ENCODE assay signal across 33 cellular contexts in the genomic region with DNA sequence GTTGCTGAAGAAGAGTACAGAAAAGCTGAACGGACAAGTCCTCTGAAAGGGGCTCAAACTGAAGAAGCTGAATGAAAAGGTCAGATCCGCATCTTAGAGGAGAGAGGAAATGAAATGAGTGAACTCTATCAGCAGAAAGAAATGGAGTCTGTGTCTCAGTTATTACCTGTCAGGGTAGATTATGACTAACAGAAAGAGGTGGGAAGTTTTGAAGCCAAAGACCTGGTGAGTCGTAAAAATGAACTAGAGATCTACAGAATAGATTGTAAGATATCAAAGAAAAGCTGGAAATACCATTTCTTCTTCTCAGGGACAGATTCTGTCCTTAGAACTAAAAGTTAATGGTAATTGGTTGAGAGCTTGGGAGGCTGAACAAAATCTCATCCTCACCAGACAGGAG. TPM values are rescaled to one million over a fixed set of nuclear protein-coding genes. Genes with fewer than 3 reads are reported as not detected.
"Had no signal": no experiment of that assay in that cellular context is flagged by ENCODE, and none has a peak within 500 bp of the region (broad histone marks: within the 10 kb centered on the region; RNA-seq: fewer than 3 reads in every experiment).

No MANE protein-coding gene starts in this region.

- H3K27ac Mint-ChIP-seq: stimulated activated effector memory CD8-positive, alpha-beta T cell treated with anti-CD3 and anti-CD28 coated beads, Interleukin-12 subunit alpha, Interleukin-12 subunit beta, amount 100 ng/mL, for 72 hours; stimulated activated memory B cell treated with anti-CD40 and anti-IgM and Interleukin-4, amounts not matched to agents 10 μg/mL and 1 μg/mL and 100 μg/mL, for 72 hours; stimulated activated naive B cell treated with anti-CD40 and anti-IgM and Interleukin-4, amounts not matched to agents 10 μg/mL and 1 μg/mL and 100 μg/mL, for 72 hours; stimulated activated naive CD8-positive, alpha-beta T cell treated with anti-CD3 and anti-CD28 coated beads, Interleukin-15, amount 100 ng/mL, for 72 hours; stimulated activated naive CD8-positive, alpha-beta T cell treated with anti-CD3 and anti-CD28 coated beads, Interleukin-15, Interleukin-2, amounts not matched to agents 100 ng/mL and 50 ng/mL, for 24 hours; type B pancreatic cell had no signal

- H3K36me3 ChIP-seq: stomach, suprapubic skin, thoracic aorta, thyroid gland, tibial artery, tibial nerve, transverse colon, upper lobe of left lung, upper lobe of right lung, uterus, vagina had no signal

- H3K27me3 Mint-ChIP-seq: stimulated activated memory B cell treated with anti-CD40 and anti-IgM and Interleukin-4, amounts not matched to agents 10 μg/mL and 1 μg/mL and 100 μg/mL, for 72 hours; stimulated activated naive CD8-positive, alpha-beta T cell treated with anti-CD3 and anti-CD28 coated beads, Interleukin-15, Interleukin-2, amounts not matched to agents 100 ng/mL and 50 ng/mL, for 24 hours had no signal

- H3K27me3 ChIP-seq: testis, thyroid gland, upper lobe of left lung, uterus, vagina had no signal

- H3K36me3 Mint-ChIP-seq: stimulated activated effector memory CD8-positive, alpha-beta T cell treated with anti-CD3 and anti-CD28 coated beads, Interleukin-12 subunit alpha, Interleukin-12 subunit beta, amount 100 ng/mL, for 72 hours; stimulated activated memory B cell treated with anti-CD40 and anti-IgM and Interleukin-4, amounts not matched to agents 10 μg/mL and 1 μg/mL and 100 μg/mL, for 72 hours; stimulated activated naive B cell treated with anti-CD40 and anti-IgM and Interleukin-4, amounts not matched to agents 10 μg/mL and 1 μg/mL and 100 μg/mL, for 72 hours; type B pancreatic cell had no signal

- H3K27ac ChIP-seq: stomach, suprapubic skin, testis, thoracic aorta, thyroid gland, tibial artery, tibial nerve, transverse colon, upper lobe of left lung, upper lobe of right lung, uterus, vagina had no signal

- H3K9me3 ChIP-seq: suprapubic skin, testis, thoracic aorta, thyroid gland, tibial artery, tibial nerve, transverse colon, upper lobe of left lung, upper lobe of right lung, uterus, vagina had no signal

- FAIRE-seq: urothelium cell line had no signal

- H3K4me1 Mint-ChIP-seq: stimulated activated effector memory CD8-positive, alpha-beta T cell treated with anti-CD3 and anti-CD28 coated beads, Interleukin-12 subunit alpha, Interleukin-12 subunit beta, amount 100 ng/mL, for 72 hours; stimulated activated memory B cell treated with anti-CD40 and anti-IgM and Interleukin-4, amounts not matched to agents 10 μg/mL and 1 μg/mL and 100 μg/mL, for 72 hours; stimulated activated naive B cell treated with anti-CD40 and anti-IgM and Interleukin-4, amounts not matched to agents 10 μg/mL and 1 μg/mL and 100 μg/mL, for 72 hours; stimulated activated naive CD8-positive, alpha-beta T cell treated with anti-CD3 and anti-CD28 coated beads, Interleukin-15, amount 100 ng/mL, for 72 hours had no signal

- H3K4me3 ChIP-seq: stomach, suprapubic skin, testis, thoracic aorta, thyroid gland, tibial artery, tibial nerve, transverse colon, upper lobe of left lung, upper lobe of right lung, uterus, vagina had no signal

- H3K4me1 ChIP-seq: suprapubic skin, testis, thyroid gland, tibial artery, transverse colon, upper lobe of right lung, uterus, vagina had no signal

- ATAC-seq: stimulated activated effector memory CD8-positive, alpha-beta T cell treated with anti-CD3 and anti-CD28 coated beads, Interleukin-12 subunit alpha, Interleukin-12 subunit beta, amount 100 ng/mL, for 72 hours; stimulated activated memory B cell treated with anti-CD40 and anti-IgM and Interleukin-4, amounts not matched to agents 10 μg/mL and 1 μg/mL and 100 μg/mL, for 72 hours; stimulated activated naive B cell treated with anti-CD40 and anti-IgM and Interleukin-4, amounts not matched to agents 10 μg/mL and 1 μg/mL and 100 μg/mL, for 72 hours; stimulated activated naive CD8-positive, alpha-beta T cell treated with anti-CD3 and anti-CD28 coated beads, Interleukin-15, amount 100 ng/mL, for 72 hours; stimulated activated naive CD8-positive, alpha-beta T cell treated with anti-CD3 and anti-CD28 coated beads, Interleukin-15, Interleukin-2, amounts not matched to agents 100 U/mL and 50 U/mL, for 24 hours; upper lobe of right lung had no signal

- DNase-seq: stimulated activated CD4-positive, alpha-beta T cell treated with anti-CD3 and anti-CD28 coated beads, Interleukin-2, amount 100 ng/mL, for 48 hours; stimulated activated CD4-positive, alpha-beta T cell treated with anti-CD3 and anti-CD28 coated beads, Interleukin-4, amount 100 ng/mL, for 1 hour; stimulated activated CD4-positive, alpha-beta T cell treated with anti-CD3 and anti-CD28 coated beads, Interleukin-4, amount 100 ng/mL, for 24 hours; stimulated activated CD4-positive, alpha-beta T cell treated with anti-CD3 and anti-CD28 coated beads, Interleukin-4, amount 100 ng/mL, for 4 hours; stimulated activated CD8-positive, alpha-beta memory T cell treated with anti-CD3 and anti-CD28 coated beads, Interleukin-4, amount 100 ng/mL, for 48 hours; stimulated activated naive B cell treated with anti-CD40 and anti-IgM and Interleukin-4, amounts not matched to agents 10 μg/mL and 1 μg/mL and 100 μg/mL, for 72 hours; stimulated activated naive CD4-positive, alpha-beta T cell; stimulated activated naive CD4-positive, alpha-beta T cell treated with Interleukin-2 at 50 U/mL for 16 hours; stimulated activated naive CD8-positive, alpha-beta T cell treated with anti-CD3 and anti-CD28 coated beads, Interleukin-15, amount 100 ng/mL, for 72 hours; stimulated activated naive CD8-positive, alpha-beta T cell treated with anti-CD3 and anti-CD28 coated beads, Interleukin-15, Interleukin-2, amounts not matched to agents 100 U/mL and 50 U/mL, for 24 hours; stomach; substantia nigra; testis; thyroid gland; tibial artery; transverse colon; trophoblast cell; upper lobe of left lung; upper lobe of right lung; uterus had no signal

- H3K9me3 Mint-ChIP-seq: stimulated activated memory B cell treated with anti-CD40 and anti-IgM and Interleukin-4, amounts not matched to agents 10 μg/mL and 1 μg/mL and 100 μg/mL, for 72 hours; stimulated activated naive CD8-positive, alpha-beta T cell treated with anti-CD3 and anti-CD28 coated beads, Interleukin-15, amount 100 ng/mL, for 72 hours; type B pancreatic cell had no signal

- H3K4me3 Mint-ChIP-seq: stimulated activated effector memory CD8-positive, alpha-beta T cell treated with anti-CD3 and anti-CD28 coated beads, Interleukin-12 subunit alpha, Interleukin-12 subunit beta, amount 100 ng/mL, for 72 hours; stimulated activated memory B cell treated with anti-CD40 and anti-IgM and Interleukin-4, amounts not matched to agents 10 μg/mL and 1 μg/mL and 100 μg/mL, for 72 hours; stimulated activated naive B cell treated with anti-CD40 and anti-IgM and Interleukin-4, amounts not matched to agents 10 μg/mL and 1 μg/mL and 100 μg/mL, for 72 hours; stimulated activated naive CD8-positive, alpha-beta T cell treated with anti-CD3 and anti-CD28 coated beads, Interleukin-15, amount 100 ng/mL, for 72 hours; stimulated activated naive CD8-positive, alpha-beta T cell treated with anti-CD3 and anti-CD28 coated beads, Interleukin-15, Interleukin-2, amounts not matched to agents 100 ng/mL and 50 ng/mL, for 24 hours; type B pancreatic cell had no signal

RNA-seq across cellular contexts. Expression of a gene that starts 11.1 kb away (rescaled TPM):
- total RNA-seq: subcutaneous adipose tissue, suprapubic skin, temporal lobe, thoracic aorta, thyroid gland, transverse colon, upper lobe of right lung, ureter, urinary bladder, uterus, vagina had no signal
- polyA plus RNA-seq: stomach had no signal
